Comparison of ENCODE assay signal across 1 cellular context in the genomic region with DNA sequence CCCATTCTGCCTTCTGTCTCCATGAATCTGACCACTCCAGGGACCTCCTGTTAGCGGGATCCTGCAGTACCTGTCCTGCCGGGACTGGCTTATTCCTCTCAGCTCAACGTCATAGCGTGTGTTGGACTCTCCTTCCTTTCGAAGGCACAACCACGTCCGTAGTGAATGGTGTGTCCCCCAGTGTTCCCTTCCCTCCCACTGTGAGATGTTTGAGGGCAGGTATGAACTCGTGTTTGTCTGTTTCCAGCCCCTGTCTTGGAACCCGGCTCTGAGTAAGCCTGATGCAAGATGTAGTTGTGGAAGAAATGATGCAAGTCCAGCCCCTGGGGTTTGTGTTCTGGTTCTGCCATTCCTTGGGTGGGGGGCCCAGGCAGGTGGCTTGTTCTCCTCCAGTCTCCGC.
TF ChIP-seq lines count a peak whose summit lies in the region.

No MANE protein-coding gene starts in this region.

TF ChIP-seq in H1, 55 proteins besides CTCF, POLR2A, EP300 and RAD21:
- TF ChIP-seq GTF2F1 (IDR thresholded peaks at IDR 0.05; ENCODE audit: borderline replicate concordance, low read depth, low read length) (no peak), RBBP5 (IDR thresholded peaks at IDR 0.05; ENCODE audit: borderline replicate concordance, low read depth, low read length) (no peak), CBX8 (IDR thresholded peaks at IDR 0.05; ENCODE audit: borderline replicate concordance, low read depth, low read length) (no peak), TBP (IDR thresholded peaks at IDR 0.05; ENCODE audit: low read depth, low read length) (no peak)
